ENCODE assay signal across 8 cellular contexts in the genomic region with DNA sequence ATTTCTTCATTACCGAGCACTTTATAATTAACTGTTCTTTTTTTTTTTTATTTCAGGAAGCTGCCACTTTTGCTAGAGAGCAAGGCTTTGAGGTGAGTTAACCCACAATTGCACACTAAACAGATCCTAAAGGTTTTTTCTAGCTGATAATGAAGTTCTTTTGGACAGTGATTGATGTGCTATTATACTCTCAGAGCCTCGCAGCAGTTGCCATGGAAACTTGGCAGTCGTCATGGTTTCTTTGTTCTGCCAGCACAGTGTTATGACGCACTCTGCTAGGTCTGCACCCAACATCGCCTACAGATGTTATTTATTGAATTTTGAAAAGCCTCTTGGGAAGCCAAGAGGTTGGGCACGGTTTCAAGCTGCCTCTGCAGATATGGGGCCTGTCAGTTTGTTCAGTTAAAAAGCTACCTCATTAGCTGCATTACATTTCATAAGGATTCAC.
DNase-seq lines count a peak whose midpoint lies in the region; ATAC-seq and TF ChIP-seq lines count a peak whose summit lies in the region.

No MANE protein-coding gene starts in this region.

- DNase-seq in AG09319 (ENCODE audit: extremely low read depth, low read depth) (peak; percentile 93), NCI-H748 treated with DMSO at 0.1 percent for 48 hours (lab: John Stamatoyannopoulos, UW) (peak; percentile 97), 8988T (no peak)
- DNase-seq in activated T-cell treated with anti-CD3 and anti-CD28 coated beads, Interleukin-2, amount 50 U/mL, for 1 hour = peak; percentile 77
- peak; percentile 76 for DNase-seq in stimulated activated naive B cell treated with anti-CD40 and anti-IgM and Interleukin-4, amounts not matched to agents 10 μg/mL and 1 μg/mL and 100 μg/mL, for 72 hours

- TF ChIP-seq CTCF in AG09319 (IDR thresholded peaks at IDR 0.05; ENCODE audit: low read depth, low read length) = no peak
- TF ChIP-seq CTCF in nephron (IDR thresholded peaks at IDR 0.05; ENCODE audit: unreplicated experiment in 3 of 3) = no peak

- peak overlapping the region; percentile 37 to 82 (median 50) for H3K27ac Mint-ChIP-seq in nephron
- peak overlapping the region; percentile 59 for H3K27ac Mint-ChIP-seq in stimulated activated naive B cell treated with anti-CD40 and anti-IgM and Interleukin-4, amounts not matched to agents 10 μg/mL and 1 μg/mL and 100 μg/mL, for 72 hours

- no peaks in the 10 kb centered on the region for H3K27me3 Mint-ChIP-seq in nephron (ENCODE audit: low read depth)
- H3K27me3 Mint-ChIP-seq in stimulated activated naive B cell treated with anti-CD40 and anti-IgM and Interleukin-4, amounts not matched to agents 10 μg/mL and 1 μg/mL and 100 μg/mL, for 72 hours = no peaks in the 10 kb centered on the region

- no peaks in the 10 kb centered on the region for H3K36me3 Mint-ChIP-seq in nephron (ENCODE audit: low read depth)
- peaks cover 14 to 28% of the 10 kb centered on the region in 2 donors for H3K36me3 Mint-ChIP-seq in stimulated activated naive B cell treated with anti-CD40 and anti-IgM and Interleukin-4, amounts not matched to agents 10 μg/mL and 1 μg/mL and 100 μg/mL, for 72 hours

- ATAC-seq in HG02798 (IDR thresholded peaks at IDR 0.05; ENCODE audit: poor library complexity, unreplicated experiment) (peak; percentile 55), esophagus mucosa (peak; percentile 90)
- ATAC-seq in stimulated activated naive B cell treated with anti-CD40 and anti-IgM and Interleukin-4, amounts not matched to agents 10 μg/mL and 1 μg/mL and 100 μg/mL, for 72 hours (replicated peaks) = peak; percentile 72 to 73

- H3K4me3 Mint-ChIP-seq in nephron = peak overlapping the region in 1 of 3 experiments; percentile 22
- H3K4me3 Mint-ChIP-seq in stimulated activated naive B cell treated with anti-CD40 and anti-IgM and Interleukin-4, amounts not matched to agents 10 μg/mL and 1 μg/mL and 100 μg/mL, for 72 hours = no peak overlapping the region

- no peaks in the 10 kb centered on the region for H3K9me3 Mint-ChIP-seq in nephron
- no peaks in the 10 kb centered on the region for H3K9me3 Mint-ChIP-seq in stimulated activated naive B cell treated with anti-CD40 and anti-IgM and Interleukin-4, amounts not matched to agents 10 μg/mL and 1 μg/mL and 100 μg/mL, for 72 hours

- H3K4me1 Mint-ChIP-seq in nephron = peaks cover 62% of the 10 kb centered on the region
- peaks cover 38 to 72% of the 10 kb centered on the region in 2 donors for H3K4me1 Mint-ChIP-seq in stimulated activated naive B cell treated with anti-CD40 and anti-IgM and Interleukin-4, amounts not matched to agents 10 μg/mL and 1 μg/mL and 100 μg/mL, for 72 hours
